In genomic region chr11:119121008-119121810, GRCh38 we compare ENCODE assay signal across 8 cellular contexts. TPM values are rescaled to one million over a fixed set of nuclear protein-coding genes. Genes with fewer than 3 reads are reported as not detected.
DNase-seq lines count a peak whose midpoint lies in the region; ATAC-seq and TF ChIP-seq lines count a peak whose summit lies in the region.

A gene with protein sequence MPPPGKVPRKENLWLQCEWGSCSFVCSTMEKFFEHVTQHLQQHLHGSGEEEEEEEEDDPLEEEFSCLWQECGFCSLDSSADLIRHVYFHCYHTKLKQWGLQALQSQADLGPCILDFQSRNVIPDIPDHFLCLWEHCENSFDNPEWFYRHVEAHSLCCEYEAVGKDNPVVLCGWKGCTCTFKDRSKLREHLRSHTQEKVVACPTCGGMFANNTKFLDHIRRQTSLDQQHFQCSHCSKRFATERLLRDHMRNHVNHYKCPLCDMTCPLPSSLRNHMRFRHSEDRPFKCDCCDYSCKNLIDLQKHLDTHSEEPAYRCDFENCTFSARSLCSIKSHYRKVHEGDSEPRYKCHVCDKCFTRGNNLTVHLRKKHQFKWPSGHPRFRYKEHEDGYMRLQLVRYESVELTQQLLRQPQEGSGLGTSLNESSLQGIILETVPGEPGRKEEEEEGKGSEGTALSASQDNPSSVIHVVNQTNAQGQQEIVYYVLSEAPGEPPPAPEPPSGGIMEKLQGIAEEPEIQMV (plus strand): TSS chr11:119121580. CDS start chr11:119126945, 5,365 bp downstream.

- peak within 1 kb of the TSS; percentile 97 for H3K27ac Mint-ChIP-seq in osteocyte (ENCODE audit: unreplicated experiment)

- H3K4me3 ChIP-seq in GM12865 (ENCODE audit: low read depth, low read length): peak within 1 kb of the TSS; percentile 96
- H3K4me3 ChIP-seq in thymus (ENCODE audit: low read length): peak within 1 kb of the TSS; percentile 76

- H3K27me3 ChIP-seq in thymus (ENCODE audit: control insufficient read depth, insufficient read depth): no peaks in the 10 kb centered on the region

- H3K27ac ChIP-seq in thymus (ENCODE audit: low read depth): peak within 1 kb of the TSS; percentile 89

- ATAC-seq in HG02759 (IDR thresholded peaks at IDR 0.05; ENCODE audit: unreplicated experiment): peak; percentile 97

- H3K27me3 Mint-ChIP-seq in osteocyte (ENCODE audit: unreplicated experiment): no peaks in the 10 kb centered on the region

- DNase-seq in GM12865 (ENCODE audit: low read depth) (peak; percentile 100), NCI-H1417 (lab: John Stamatoyannopoulos, UW) (peak; percentile 99 to 100 (median 99)), SW 1271 (lab: John Stamatoyannopoulos, UW) (peak; percentile 91 to 99), head of caudate nucleus (peak; percentile 99 to 100 (median 100)), osteocyte (ENCODE audit: extremely low spot score, unreplicated experiment) (peak; percentile 100)
- peak; percentile 100 for DNase-seq in activated naive CD8-positive, alpha-beta T cell treated with anti-CD3 and anti-CD28 coated beads, Interleukin-2, amount 50 U/mL, for 16 hours (ENCODE audit: low read depth, low spot score)

- H3K4me1 Mint-ChIP-seq in osteocyte (ENCODE audit: unreplicated experiment): peaks cover 25% of the 10 kb centered on the region

- WGBS in thymus: under 1% methylated on average over 54 of the region's 54 CpGs

- H3K9me3 Mint-ChIP-seq in osteocyte (ENCODE audit: unreplicated experiment): no peaks in the 10 kb centered on the region

- intact Hi-C loops in head of caudate nucleus (cut with DNase I): no loop called here

- TF ChIP-seq CTCF in GM12865 (IDR thresholded peaks at IDR 0.05; ENCODE audit: insufficient read depth, low read depth, low read length, missing control alignments): no peak
- no peak for TF ChIP-seq CTCF in osteocyte (IDR thresholded peaks at IDR 0.05)

- peaks cover 14% of the 10 kb centered on the region for H3K4me1 ChIP-seq in thymus (ENCODE audit: control insufficient read depth, insufficient read depth, low read length)

- peak within 1 kb of the TSS; percentile 82 for H3K4me3 Mint-ChIP-seq in osteocyte (ENCODE audit: unreplicated experiment)

- H3K9me3 ChIP-seq in thymus (ENCODE audit: control insufficient read depth): no peaks in the 10 kb centered on the region

- H3K36me3 ChIP-seq in thymus (ENCODE audit: control insufficient read depth, insufficient read depth): peaks cover 26% of the 10 kb centered on the region

- H3K36me3 Mint-ChIP-seq in osteocyte (ENCODE audit: unreplicated experiment): peaks cover 11% of the 10 kb centered on the region

RNA-seq across cellular contexts. Expression of the gene that starts here (rescaled TPM):
- 26.1 and 27.6 TPM in 2 replicates for total RNA-seq in osteocyte
- polyA plus RNA-seq in thymus: 24.0 TPM

Comparison
In these comparisons a context has a peak if more than half of its experiments do, and no peak if none do; other contexts are left out.
1. Peak in every context shown above with its lines: DNase-seq, ATAC-seq, H3K4me3 ChIP-seq and H3K27ac ChIP-seq.